In the genomic region with DNA sequence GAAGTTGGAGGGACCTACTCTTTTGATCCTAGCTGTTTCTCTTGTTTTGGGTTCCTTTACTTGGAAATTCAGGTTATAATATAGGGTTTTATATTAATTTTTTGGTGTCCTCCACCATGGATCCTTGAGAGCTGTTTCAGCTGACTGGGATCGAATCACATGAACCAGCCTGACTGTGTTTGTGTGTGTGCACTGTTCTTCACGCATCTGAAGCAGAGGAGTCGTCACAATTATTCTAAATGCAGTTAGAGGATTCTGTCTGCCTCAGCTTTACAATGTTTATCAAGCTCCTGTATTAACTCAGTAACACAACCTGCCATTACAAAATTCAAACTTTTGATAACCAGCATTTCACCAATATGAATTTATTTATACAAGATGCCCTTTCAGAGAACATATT, we compare ENCODE assay signal across 23 cellular contexts.
DNase-seq lines count a peak whose midpoint lies in the region; ATAC-seq and TF ChIP-seq lines count a peak whose summit lies in the region.
"Had no signal": no experiment of that assay in that cellular context is flagged by ENCODE, and none has a peak within 500 bp of the region (broad histone marks: within the 10 kb centered on the region; RNA-seq: fewer than 3 reads in every experiment).

No MANE protein-coding gene starts in this region.

- no peaks in the 10 kb centered on the region for H3K27me3 ChIP-seq in ectodermal cell (ENCODE audit: control insufficient read depth, insufficient read depth, low read length, poor library complexity, severe bottlenecking)

- H3K4me3 ChIP-seq in ectodermal cell (ENCODE audit: insufficient read depth, low read depth, low read length) = no peak overlapping the region

- TF ChIP-seq CTCF in nephron (IDR thresholded peaks at IDR 0.05; ENCODE audit: unreplicated experiment in 3 of 3) = no peak

- H3K4me1 ChIP-seq in ectodermal cell (ENCODE audit: control insufficient read depth, insufficient read depth, low read length) = peaks cover 47% of the 10 kb centered on the region

- H3K9me3 ChIP-seq in ectodermal cell (ENCODE audit: control insufficient read depth, low read length) = no peaks in the 10 kb centered on the region

- H3K27ac ChIP-seq in ectodermal cell (ENCODE audit: insufficient read depth, low read depth, low read length, poor library complexity, severe bottlenecking) = peak overlapping the region; percentile 69
- H3K27ac ChIP-seq: C4-2B had no signal

- peaks cover 72% of the 10 kb centered on the region for H3K4me1 Mint-ChIP-seq in nephron

- H3K9me3 Mint-ChIP-seq in nephron = no peaks in the 10 kb centered on the region
- H3K9me3 Mint-ChIP-seq: CD8-positive, alpha-beta memory T cell; IgD-negative memory B cell had no signal

- H3K27ac Mint-ChIP-seq in nephron = peak overlapping the region; percentile 86 to 96 (median 91)

- H3K36me3 Mint-ChIP-seq in nephron (ENCODE audit: low read depth) = no peaks in the 10 kb centered on the region

- H3K27me3 Mint-ChIP-seq in nephron (ENCODE audit: low read depth) = no peaks in the 10 kb centered on the region
- H3K27me3 Mint-ChIP-seq: CD8-positive, alpha-beta memory T cell; IgD-negative memory B cell had no signal

- ATAC-seq in GM21447 (IDR thresholded peaks at IDR 0.05; ENCODE audit: unreplicated experiment) = no peak
- ATAC-seq: Panc1 had no signal

- no peak overlapping the region for H3K4me3 Mint-ChIP-seq in nephron
- H3K4me3 Mint-ChIP-seq: CD8-positive, alpha-beta memory T cell had no signal

- H3K36me3 ChIP-seq in ectodermal cell (ENCODE audit: control insufficient read depth, insufficient read depth, low read length) = no peaks in the 10 kb centered on the region

- WGBS in ectodermal cell, 2 experiments = 77% methylated on average over 3 of the region's 3 CpGs

- DNase-seq in NCI-H146 (lab: John Stamatoyannopoulos, UW) = peak; percentile 5
- no peak for DNase-seq in NCI-H146 treated with DMSO at 0.1 percent for 48 hours (lab: John Stamatoyannopoulos, UW; ENCODE audit: unreplicated experiment)
- peak; percentile 57 for DNase-seq in superior temporal gyrus (ENCODE audit: extremely low spot score)
- no peak for DNase-seq in NCI-H1092 (lab: John Stamatoyannopoulos, UW)
- DNase-seq in SKM-1 (lab: John Stamatoyannopoulos, UW; ENCODE audit: unreplicated experiment) = no peak
- DNase-seq: 8988T; AML-193; Calu3; CD8-positive, alpha-beta memory T cell; DMS153; GDM1; NCI-H1105 treated with DMSO at 0.1 percent for 48 hours; NCI-H1694 treated with DMSO at 0.1 percent for 48 hours; NCI-H2081 treated with DMSO at 0.1 percent for 48 hours; NCI-H2171 treated with DMSO at 0.1 percent for 48 hours; NCI-H510A treated with DMSO at 0.1 percent for 48 hours; NCI-H82 had no signal

Comparison
In these comparisons a context has a peak if more than half of its experiments do, and no peak if none do; other contexts are left out.
1. DNase-seq: peak in NCI-H146 (single experiment) and superior temporal gyrus (single experiment); none in NCI-H146 treated with DMSO at 0.1 percent for 48 hours (single experiment), NCI-H1092 (single experiment) and SKM-1 (single experiment).